Comparison of ENCODE assay signal across 20 cellular contexts in the genomic region with DNA sequence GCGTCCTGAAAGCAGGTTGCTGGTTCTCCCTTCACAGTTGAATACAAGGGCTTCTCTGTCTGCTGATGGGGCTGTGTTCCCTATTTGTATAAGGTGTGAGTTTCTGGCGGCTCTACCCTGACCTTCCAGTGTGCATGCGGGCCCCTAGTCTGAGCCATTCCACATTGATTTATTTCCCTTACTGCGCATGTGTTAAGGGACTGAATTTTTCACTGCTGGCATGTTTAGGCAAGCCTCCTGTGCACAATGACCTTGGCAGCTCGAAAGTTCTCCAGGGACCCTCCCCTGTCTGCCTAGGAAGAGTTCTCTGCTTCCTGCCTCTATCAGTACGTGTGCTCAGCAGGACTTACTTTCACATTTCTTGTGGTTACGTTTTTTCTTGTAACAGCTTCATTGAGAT. TPM values are rescaled to one million over a fixed set of nuclear protein-coding genes. Genes with fewer than 3 reads are reported as not detected.
DNase-seq lines count a peak whose midpoint lies in the region; TF ChIP-seq lines count a peak whose summit lies in the region.
"Had no signal": no experiment of that assay in that cellular context is flagged by ENCODE, and none has a peak within 500 bp of the region (broad histone marks: within the 10 kb centered on the region; RNA-seq: fewer than 3 reads in every experiment).

No MANE protein-coding gene starts in this region.

- POLR2A ChIA-PET in CD8-positive, alpha-beta memory T cell (lab: Charles Lee): no interaction called here

- H3K9me3 Mint-ChIP-seq in HFFc6 (no peaks in the 10 kb centered on the region), progenitor cell of endocrine pancreas (ENCODE audit: low read depth) (peaks cover 6% of the 10 kb centered on the region)
- H3K9me3 Mint-ChIP-seq in activated T-helper 2 cell treated with anti-CD3 and anti-CD28 coated beads, Interferon-gamma antibody, Interleukin-2, Interleukin-4, amounts not matched to agents 10 μg/mL and 5 μg/mL and 100 μg/mL, durations not matched to agents 14 hours and 24 hours and 36 hours: peaks cover 3% of the 10 kb centered on the region
- no peaks in the 10 kb centered on the region for H3K9me3 Mint-ChIP-seq in CD8-positive, alpha-beta memory T cell
- H3K9me3 Mint-ChIP-seq: activated T-cell treated with anti-CD3 and anti-CD28 coated beads, Interleukin-2, amount 50 U/mL, for 24 hours; T-cell had no signal

- intact Hi-C loops in activated T-helper 2 cell treated with anti-CD3 and anti-CD28 coated beads, Interferon-gamma antibody, Interleukin-2, Interleukin-4, amounts not matched to agents 10 μg/mL and 5 μg/mL and 100 μg/mL, durations not matched to agents 14 hours and 24 hours and 36 hours (cut with micrococcal nuclease): no loop called here
- intact Hi-C loops in left ventricle myocardium inferior (cut with micrococcal nuclease): loop anchor here (5.0 kb wide), 1 partner anchor 205 kb away; no protein-coding TSS in a partner anchor

- CTCF ChIA-PET in CD8-positive, alpha-beta memory T cell (lab: Charles Lee): interaction anchor here (1.0 kb wide), 1 partner anchor 217 kb away, joined by 3 read pairs; no protein-coding TSS in a partner anchor

- H3K9me3 ChIP-seq in left ventricle myocardium inferior (replicated peaks): no peaks in the 10 kb centered on the region
- no peaks in the 10 kb centered on the region for H3K9me3 ChIP-seq in CD8-positive, alpha-beta memory T cell (ENCODE audit: low read length)
- H3K9me3 ChIP-seq: prostate gland, thoracic aorta had no signal

- H3K4me3 Mint-ChIP-seq in HFFc6 (no peak overlapping the region), progenitor cell of endocrine pancreas (ENCODE audit: low read depth) (no peak overlapping the region)
- no peak overlapping the region for H3K4me3 Mint-ChIP-seq in activated T-helper 2 cell treated with anti-CD3 and anti-CD28 coated beads, Interferon-gamma antibody, Interleukin-2, Interleukin-4, amounts not matched to agents 10 μg/mL and 5 μg/mL and 100 μg/mL, durations not matched to agents 14 hours and 24 hours and 36 hours (ENCODE audit: low read depth)
- H3K4me3 Mint-ChIP-seq in CD8-positive, alpha-beta memory T cell: no peak overlapping the region
- H3K4me3 Mint-ChIP-seq: activated T-cell treated with anti-CD3 and anti-CD28 coated beads, Interleukin-2, amount 50 U/mL, for 24 hours; CD14-positive monocyte; dendritic cell treated with granulocyte-macrophage colony-stimulating factor and Interleukin-4, amounts not matched to agents 40 ng/mL and 50 ng/mL, for 4 days; T-cell had no signal

- H3K36me3 ChIP-seq in left ventricle myocardium inferior: peaks cover 15% of the 10 kb centered on the region
- H3K36me3 ChIP-seq in CD8-positive, alpha-beta memory T cell (ENCODE audit: insufficient read depth, low read length): no peaks in the 10 kb centered on the region
- H3K36me3 ChIP-seq: prostate gland had no signal

- no peak for DNase-seq in HFFc6
- no peak for DNase-seq in activated T-helper 2 cell treated with anti-CD3 and anti-CD28 coated beads, Interferon-gamma antibody, Interleukin-2, Interleukin-4, amounts not matched to agents 10 μg/mL and 5 μg/mL and 100 μg/mL, durations not matched to agents 14 hours and 24 hours and 36 hours (ENCODE audit: low spot score)
- DNase-seq in left ventricle myocardium inferior: no peak
- peak; percentile 16 for DNase-seq in progenitor cell of endocrine pancreas (ENCODE audit: low spot score, unreplicated experiment)
- no peak for DNase-seq in NK-92 (lab: John Stamatoyannopoulos, UW; ENCODE audit: unreplicated experiment)
- no peak for DNase-seq in hepatic stellate cell (ENCODE audit: low spot score)
- no peak for DNase-seq in CD8-positive, alpha-beta memory T cell
- no peak for DNase-seq in 8988T
- DNase-seq: activated CD4-positive, CD25-positive, alpha-beta regulatory T cell treated with anti-CD3 and anti-CD28 coated beads, Interleukin-2, amount 50 U/mL, for 72 hours; activated T-cell treated with anti-CD3 and anti-CD28 coated beads, Interleukin-2, amount 50 U/mL, for 24 hours; amniotic stem cell; DMS79 treated with DMSO at 0.1 percent for 48 hours; Kasumi-1; NCI-H1436 treated with DMSO at 0.1 percent for 48 hours; NCI-H774; T-cell had no signal

- H3K36me3 Mint-ChIP-seq in HFFc6 (ENCODE audit: low read depth) (peaks cover 12% of the 10 kb centered on the region), progenitor cell of endocrine pancreas (ENCODE audit: insufficient read depth) (peaks cover 15% of the 10 kb centered on the region)
- peaks cover 14% of the 10 kb centered on the region for H3K36me3 Mint-ChIP-seq in activated T-helper 2 cell treated with anti-CD3 and anti-CD28 coated beads, Interferon-gamma antibody, Interleukin-2, Interleukin-4, amounts not matched to agents 10 μg/mL and 5 μg/mL and 100 μg/mL, durations not matched to agents 14 hours and 24 hours and 36 hours (ENCODE audit: low read depth)
- H3K36me3 Mint-ChIP-seq in CD8-positive, alpha-beta memory T cell: peaks cover 3 to 28% (median 7%) of the 10 kb centered on the region in 3 donors

- peaks cover 73% of the 10 kb centered on the region for H3K4me1 ChIP-seq in left ventricle myocardium inferior
- no peaks in the 10 kb centered on the region for H3K4me1 ChIP-seq in CD8-positive, alpha-beta memory T cell (ENCODE audit: insufficient read depth, low read length)
- H3K4me1 ChIP-seq: prostate gland had no signal

- no peak for TF ChIP-seq CTCF in HFFc6 (IDR thresholded peaks at IDR 0.05)
- no peak for TF ChIP-seq CTCF in left ventricle myocardium inferior (IDR thresholded peaks at IDR 0.05; ENCODE audit: borderline replicate concordance)
- TF ChIP-seq CTCF in progenitor cell of endocrine pancreas (IDR thresholded peaks at IDR 0.05; ENCODE audit: unreplicated experiment): no peak

- H3K4me1 Mint-ChIP-seq in HFFc6 (ENCODE audit: low read depth): peaks cover 45% of the 10 kb centered on the region
- H3K4me1 Mint-ChIP-seq in activated T-helper 2 cell treated with anti-CD3 and anti-CD28 coated beads, Interferon-gamma antibody, Interleukin-2, Interleukin-4, amounts not matched to agents 10 μg/mL and 5 μg/mL and 100 μg/mL, durations not matched to agents 14 hours and 24 hours and 36 hours (ENCODE audit: low read depth): peaks cover 18% of the 10 kb centered on the region
- H3K4me1 Mint-ChIP-seq in progenitor cell of endocrine pancreas (ENCODE audit: low read depth): peaks cover 14% of the 10 kb centered on the region
- H3K4me1 Mint-ChIP-seq in CD8-positive, alpha-beta memory T cell: peaks cover 0 to 6% (median 0%) of the 10 kb centered on the region in 3 donors

- no peaks in the 10 kb centered on the region; the same call in 1 of the 2 replicates for H3K27me3 Mint-ChIP-seq in HFFc6 (ENCODE audit: insufficient read depth)
- H3K27me3 Mint-ChIP-seq in activated T-helper 2 cell treated with anti-CD3 and anti-CD28 coated beads, Interferon-gamma antibody, Interleukin-2, Interleukin-4, amounts not matched to agents 10 μg/mL and 5 μg/mL and 100 μg/mL, durations not matched to agents 14 hours and 24 hours and 36 hours (ENCODE audit: low read depth): no peaks in the 10 kb centered on the region
- no peaks in the 10 kb centered on the region for H3K27me3 Mint-ChIP-seq in progenitor cell of endocrine pancreas
- H3K27me3 Mint-ChIP-seq in CD8-positive, alpha-beta memory T cell: no peaks in the 10 kb centered on the region
- H3K27me3 Mint-ChIP-seq: activated T-cell treated with anti-CD3 and anti-CD28 coated beads, Interleukin-2, amount 50 U/mL, for 24 hours; dendritic cell treated with granulocyte-macrophage colony-stimulating factor and Interleukin-4, amounts not matched to agents 40 ng/mL and 50 ng/mL, for 4 days; T-cell had no signal

- peak overlapping the region; percentile 87 for H3K27ac ChIP-seq in left ventricle myocardium inferior (replicated peaks)
- H3K27ac ChIP-seq in CD8-positive, alpha-beta memory T cell (ENCODE audit: low read depth, low read length): no peak overlapping the region
- H3K27ac ChIP-seq: prostate gland had no signal

- H3K27ac Mint-ChIP-seq in HFFc6: peak overlapping the region; percentile 90
- H3K27ac Mint-ChIP-seq in activated T-helper 2 cell treated with anti-CD3 and anti-CD28 coated beads, Interferon-gamma antibody, Interleukin-2, Interleukin-4, amounts not matched to agents 10 μg/mL and 5 μg/mL and 100 μg/mL, durations not matched to agents 14 hours and 24 hours and 36 hours: peak overlapping the region; percentile 36
- H3K27ac Mint-ChIP-seq in progenitor cell of endocrine pancreas: peak overlapping the region; percentile 89
- H3K27ac Mint-ChIP-seq in CD8-positive, alpha-beta memory T cell: no peak overlapping the region
- H3K27ac Mint-ChIP-seq: activated T-cell treated with anti-CD3 and anti-CD28 coated beads, Interleukin-2, amount 50 U/mL, for 24 hours; dendritic cell treated with granulocyte-macrophage colony-stimulating factor and Interleukin-4, amounts not matched to agents 40 ng/mL and 50 ng/mL, for 4 days; T-cell had no signal

- no peak overlapping the region for H3K4me3 ChIP-seq in left ventricle myocardium inferior
- no peak overlapping the region for H3K4me3 ChIP-seq in CD8-positive, alpha-beta memory T cell (ENCODE audit: low read length)
- H3K4me3 ChIP-seq: prostate gland, thoracic aorta had no signal

- H3K27me3 ChIP-seq in left ventricle myocardium inferior (ENCODE audit: low read depth): no peaks in the 10 kb centered on the region
- no peaks in the 10 kb centered on the region for H3K27me3 ChIP-seq in CD8-positive, alpha-beta memory T cell (ENCODE audit: insufficient read depth, low read length, poor library complexity, severe bottlenecking)

RNA-seq across cellular contexts. Expression of gene TRAK1, which starts 11.4 kb away (rescaled TPM):
- 10 to 100 TPM; 50.6 to 54.3 (median 52.3) TPM for total RNA-seq in HFFc6 (2021; fragmentation: NEBNext Ultra II Directional; extraction: Animal tissue kit (Norgen Biotek cat#: 25700))
- total RNA-seq in activated T-helper 2 cell treated with anti-CD3 and anti-CD28 coated beads, Interferon-gamma antibody, Interleukin-2, Interleukin-4, amounts not matched to agents 10 μg/mL and 5 μg/mL and 100 μg/mL, durations not matched to agents 14 hours and 24 hours and 36 hours: 37.8 and 40.9 TPM in 2 replicates
- 264 TPM for total RNA-seq in left ventricle myocardium inferior
- total RNA-seq in progenitor cell of endocrine pancreas: 53.8 and 55.5 TPM in 2 replicates
- 10 to 100 TPM; 19.7 to 20.0 TPM for total RNA-seq in CD8-positive, alpha-beta memory T cell
- 10.4 TPM for polyA plus RNA-seq in CD8-positive, alpha-beta memory T cell

Comparison
In these comparisons a context has a peak if more than half of its experiments do, and no peak if none do; other contexts are left out.
1. H3K27ac Mint-ChIP-seq: peak in HFFc6 (single experiment), activated T-helper 2 cell treated with anti-CD3 and anti-CD28 coated beads, Interferon-gamma antibody, Interleukin-2, Interleukin-4, amounts not matched to agents 10 μg/mL and 5 μg/mL and 100 μg/mL, durations not matched to agents 14 hours and 24 hours and 36 hours (single experiment) and progenitor cell of endocrine pancreas (single experiment); none in CD8-positive, alpha-beta memory T cell (0 of 8).